In the genomic region with DNA sequence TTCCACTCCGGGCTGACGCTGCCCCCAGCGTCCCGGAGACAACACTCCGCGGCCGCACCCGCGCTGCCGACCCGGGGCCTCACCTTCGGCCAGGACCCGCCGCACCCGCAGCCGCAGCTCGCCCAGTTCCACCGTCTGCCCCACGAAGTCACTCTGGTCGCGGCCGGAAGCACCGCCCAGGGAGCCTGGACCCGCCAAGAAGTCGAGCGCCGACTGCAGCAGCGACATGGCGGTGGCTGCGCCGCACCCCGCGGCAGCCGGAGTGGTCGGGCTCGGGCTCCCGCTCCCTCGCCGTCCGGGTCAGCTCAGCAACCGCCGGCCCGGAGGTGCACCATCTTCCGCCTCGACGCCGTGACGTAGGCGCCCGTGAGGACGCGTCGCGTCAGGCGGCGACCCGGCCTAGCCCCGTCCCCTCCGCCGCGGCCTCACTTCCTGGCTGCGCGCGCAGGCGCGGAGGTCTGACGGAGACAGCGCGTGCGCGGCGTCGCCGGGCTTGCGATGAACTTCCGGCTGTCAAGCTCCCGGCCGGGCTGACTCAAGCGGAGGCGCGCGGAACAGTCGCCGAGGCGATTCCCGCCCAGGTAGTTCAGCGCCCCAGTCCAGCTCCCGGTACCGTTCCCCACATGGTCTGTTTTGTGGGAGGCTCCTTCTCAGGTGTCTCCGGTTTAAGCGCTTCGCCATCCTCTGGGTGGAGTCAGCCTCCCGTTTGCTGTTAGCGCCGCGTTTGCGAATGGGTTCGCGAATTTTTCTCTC, we compare ENCODE assay signal across 8 cellular contexts. TPM values are rescaled to one million over a fixed set of nuclear protein-coding genes. Genes with fewer than 3 reads are reported as not detected.
DNase-seq lines count a peak whose midpoint lies in the region; ATAC-seq and TF ChIP-seq lines count a peak whose summit lies in the region.

A gene (minus strand): TSS at position 357 of the 753 bp plus-strand sequence. CDS start 129 bp downstream, at position 228.
A gene with protein sequence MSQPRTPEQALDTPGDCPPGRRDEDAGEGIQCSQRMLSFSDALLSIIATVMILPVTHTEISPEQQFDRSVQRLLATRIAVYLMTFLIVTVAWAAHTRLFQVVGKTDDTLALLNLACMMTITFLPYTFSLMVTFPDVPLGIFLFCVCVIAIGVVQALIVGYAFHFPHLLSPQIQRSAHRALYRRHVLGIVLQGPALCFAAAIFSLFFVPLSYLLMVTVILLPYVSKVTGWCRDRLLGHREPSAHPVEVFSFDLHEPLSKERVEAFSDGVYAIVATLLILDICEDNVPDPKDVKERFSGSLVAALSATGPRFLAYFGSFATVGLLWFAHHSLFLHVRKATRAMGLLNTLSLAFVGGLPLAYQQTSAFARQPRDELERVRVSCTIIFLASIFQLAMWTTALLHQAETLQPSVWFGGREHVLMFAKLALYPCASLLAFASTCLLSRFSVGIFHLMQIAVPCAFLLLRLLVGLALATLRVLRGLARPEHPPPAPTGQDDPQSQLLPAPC (plus strand): TSS at position 501 of the 753 bp plus-strand sequence. CDS start 15,280 bp downstream, outside the sequence.

- no peaks in the 10 kb centered on the region for H3K27me3 ChIP-seq in fibroblast of lung (ENCODE audit: control insufficient read depth, insufficient read depth, low read length)
- H3K27me3 ChIP-seq in naive thymus-derived CD4-positive, alpha-beta T cell (ENCODE audit: control insufficient read depth in 2 of 2, insufficient read depth in 2 of 2, low read length in 2 of 2), result no peaks in the 10 kb centered on the region

- peaks cover 19% of the 10 kb centered on the region for H3K4me1 Mint-ChIP-seq in activated T-helper 17 cell treated with anti-CD3 and anti-CD28 coated beads, Interleukin-2, amount 50 U/mL, for 72 hours
- peaks cover 35 to 59% (median 48%) of the 10 kb centered on the region in 7 donors for H3K4me1 Mint-ChIP-seq in naive thymus-derived CD4-positive, alpha-beta T cell
- H3K4me1 Mint-ChIP-seq in stimulated activated memory B cell treated with anti-CD40 and anti-IgM and Interleukin-4, amounts not matched to agents 10 μg/mL and 1 μg/mL and 100 μg/mL, for 72 hours, result peaks cover 74% of the 10 kb centered on the region

- H3K36me3 Mint-ChIP-seq in activated T-helper 17 cell treated with anti-CD3 and anti-CD28 coated beads, Interleukin-2, amount 50 U/mL, for 72 hours (ENCODE audit: low read depth), result peaks cover 24% of the 10 kb centered on the region
- H3K36me3 Mint-ChIP-seq in naive thymus-derived CD4-positive, alpha-beta T cell, result peaks cover 0 to 4% (median 2%) of the 10 kb centered on the region in 5 donors
- H3K36me3 Mint-ChIP-seq in stimulated activated memory B cell treated with anti-CD40 and anti-IgM and Interleukin-4, amounts not matched to agents 10 μg/mL and 1 μg/mL and 100 μg/mL, for 72 hours, result no peaks in the 10 kb centered on the region

- H2AFZ ChIP-seq in fibroblast of lung (ENCODE audit: low read length), result peak within 1 kb of the TSS; percentile 96

- peak within 1 kb of the TSS; percentile 97 for H3K9ac ChIP-seq in fibroblast of lung (ENCODE audit: insufficient read depth, low read length)

- ATAC-seq in activated T-helper 17 cell treated with anti-CD3 and anti-CD28 coated beads, Interleukin-2, amount 50 U/mL, for 72 hours (replicated peaks), result peak; percentile 97
- peak; percentile 95 for ATAC-seq in naive thymus-derived CD4-positive, alpha-beta T cell
- peak; percentile 98 for ATAC-seq in stimulated activated memory B cell treated with anti-CD40 and anti-IgM and Interleukin-4, amounts not matched to agents 10 μg/mL and 1 μg/mL and 100 μg/mL, for 72 hours

- DNase-seq in EH (ENCODE audit: low read depth) (peak; percentile 95), H4 (ENCODE audit: low spot score) (peak; percentile 95), LNCaP clone FGC (ENCODE audit: low read depth) (peak; percentile 76), RWPE1 (ENCODE audit: low spot score) (peak; percentile 97), fibroblast of lung (ENCODE audit: low read depth in 2 of 2) (peak; percentile 90 to 94)
- peak; percentile 93 to 99 (median 98) for DNase-seq in naive thymus-derived CD4-positive, alpha-beta T cell

- H3K4me3 ChIP-seq in LNCaP clone FGC (ENCODE audit: low read depth, low read length), result peak within 1 kb of the TSS; percentile 98
- peak within 1 kb of the TSS; percentile 55 to 96 (median 84) for H3K4me3 ChIP-seq in fibroblast of lung (replicated peaks in 1 of 4; ENCODE audit: control extremely low read depth in 1 of 4, insufficient read depth in 1 of 4, low read depth in 3 of 4, low read length in 4 of 4)
- H3K4me3 ChIP-seq in naive thymus-derived CD4-positive, alpha-beta T cell (ENCODE audit: low read length), result peak within 1 kb of the TSS; percentile 83

- TF ChIP-seq CTCF in LNCaP clone FGC (IDR thresholded peaks at IDR 0.05; ENCODE audit: control insufficient read depth, extremely low read depth, insufficient read depth) (no peak), RWPE1 (conservative IDR thresholded peaks at IDR 0.05; ENCODE audit: low read depth) (no peak), fibroblast of lung (conservative IDR thresholded peaks at IDR 0.05 in 1 of 2, IDR thresholded peaks at IDR 0.05 in 1 of 2; ENCODE audit: low read depth in 1 of 2, low read length in 2 of 2) (no peak)

- H3K4me3 Mint-ChIP-seq in activated T-helper 17 cell treated with anti-CD3 and anti-CD28 coated beads, Interleukin-2, amount 50 U/mL, for 72 hours, result peak within 1 kb of the TSS; percentile 94
- H3K4me3 Mint-ChIP-seq in naive thymus-derived CD4-positive, alpha-beta T cell, result peak within 1 kb of the TSS; percentile 89 to 99 (median 95)
- H3K4me3 Mint-ChIP-seq in stimulated activated memory B cell treated with anti-CD40 and anti-IgM and Interleukin-4, amounts not matched to agents 10 μg/mL and 1 μg/mL and 100 μg/mL, for 72 hours, result peak within 1 kb of the TSS; percentile 83

- H3K27me3 Mint-ChIP-seq in activated T-helper 17 cell treated with anti-CD3 and anti-CD28 coated beads, Interleukin-2, amount 50 U/mL, for 72 hours, result no peaks in the 10 kb centered on the region
- no peaks in the 10 kb centered on the region for H3K27me3 Mint-ChIP-seq in naive thymus-derived CD4-positive, alpha-beta T cell
- no peaks in the 10 kb centered on the region for H3K27me3 Mint-ChIP-seq in stimulated activated memory B cell treated with anti-CD40 and anti-IgM and Interleukin-4, amounts not matched to agents 10 μg/mL and 1 μg/mL and 100 μg/mL, for 72 hours

- POLR2A ChIA-PET in RWPE1 (lab: Yijun Ruan, JAX; ENCODE audit: low non-redundant PET), result interaction anchor here (0.7 kb wide), 1 partner anchor 152 kb away, joined by 5 read pairs; no protein-coding TSS in a partner anchor
- POLR2A ChIA-PET in naive thymus-derived CD4-positive, alpha-beta T cell (lab: Charles Lee), result interaction anchor here (0.6 to 2.9 kb wide), 10 partner anchors 9 to 358 kb away, joined by 3 to 14 read pairs (median 4); a partner anchor contains a TSS

- peak within 1 kb of the TSS; percentile 80 for H3K4me2 ChIP-seq in fibroblast of lung (ENCODE audit: extremely low read depth, insufficient read depth, low read length)

- H3K36me3 ChIP-seq in fibroblast of lung (ENCODE audit: control insufficient read depth, insufficient read depth, low read length), result no peaks in the 10 kb centered on the region
- H3K36me3 ChIP-seq in naive thymus-derived CD4-positive, alpha-beta T cell (ENCODE audit: control insufficient read depth in 2 of 3, insufficient read depth in 3 of 3, low read length in 3 of 3), result peaks cover 0 to 7% (median 0%) of the 10 kb centered on the region in 3 experiments

- no peaks in the 10 kb centered on the region for H3K9me3 Mint-ChIP-seq in activated T-helper 17 cell treated with anti-CD3 and anti-CD28 coated beads, Interleukin-2, amount 50 U/mL, for 72 hours
- no peaks in the 10 kb centered on the region for H3K9me3 Mint-ChIP-seq in naive thymus-derived CD4-positive, alpha-beta T cell
- no peaks in the 10 kb centered on the region for H3K9me3 Mint-ChIP-seq in stimulated activated memory B cell treated with anti-CD40 and anti-IgM and Interleukin-4, amounts not matched to agents 10 μg/mL and 1 μg/mL and 100 μg/mL, for 72 hours

- no peaks in the 10 kb centered on the region for H3K9me3 ChIP-seq in fibroblast of lung (ENCODE audit: control insufficient read depth, insufficient read depth, low read depth, low read length)
- no peaks in the 10 kb centered on the region for H3K9me3 ChIP-seq in naive thymus-derived CD4-positive, alpha-beta T cell (ENCODE audit: control insufficient read depth in 2 of 3, low read length in 3 of 3)

- H4K20me1 ChIP-seq in fibroblast of lung (ENCODE audit: control insufficient read depth, extremely low read depth, insufficient read depth, low read length), result no peaks in the 10 kb centered on the region

- H3K79me2 ChIP-seq in fibroblast of lung (ENCODE audit: control insufficient read depth, insufficient read depth, low read length), result peaks cover 50% of the 10 kb centered on the region

- peaks cover 4% of the 10 kb centered on the region for H3K4me1 ChIP-seq in fibroblast of lung (ENCODE audit: control insufficient read depth, extremely low read depth, insufficient read depth, low read length)
- H3K4me1 ChIP-seq in naive thymus-derived CD4-positive, alpha-beta T cell (ENCODE audit: control insufficient read depth in 2 of 2, insufficient read depth in 2 of 2, low read length in 2 of 2), result peaks cover 24 to 35% of the 10 kb centered on the region in 2 donors

- H3K27ac ChIP-seq in RWPE1, result peak within 1 kb of the TSS; percentile 79
- peak within 1 kb of the TSS; percentile 98 for H3K27ac ChIP-seq in fibroblast of lung (ENCODE audit: insufficient read depth, low read length)
- peak within 1 kb of the TSS; percentile 99 for H3K27ac ChIP-seq in naive thymus-derived CD4-positive, alpha-beta T cell (ENCODE audit: low read depth, low read length)

- H3K27ac Mint-ChIP-seq in activated T-helper 17 cell treated with anti-CD3 and anti-CD28 coated beads, Interleukin-2, amount 50 U/mL, for 72 hours, result peak within 1 kb of the TSS; percentile 89
- peak within 1 kb of the TSS; percentile 92 to 97 (median 96) for H3K27ac Mint-ChIP-seq in naive thymus-derived CD4-positive, alpha-beta T cell
- H3K27ac Mint-ChIP-seq in stimulated activated memory B cell treated with anti-CD40 and anti-IgM and Interleukin-4, amounts not matched to agents 10 μg/mL and 1 μg/mL and 100 μg/mL, for 72 hours, result peak within 1 kb of the TSS; percentile 95

- intact Hi-C loops in naive thymus-derived CD4-positive, alpha-beta T cell (cut with micrococcal nuclease), result loop anchor here (1.0 to 10.0 kb wide), 20 partner anchors 15 to 1483 kb away; a partner anchor contains a TSS

- CTCF ChIA-PET in RWPE1 (lab: Yijun Ruan, JAX), result no interaction called here
- CTCF ChIA-PET in naive thymus-derived CD4-positive, alpha-beta T cell (lab: Charles Lee), result interaction anchor here (0.6 to 1.2 kb wide), 2 partner anchors 55 to 186 kb away, joined by 3 to 4 read pairs; a partner anchor contains a TSS

RNA-seq across cellular contexts. Expression of the first gene that starts in this region (rescaled TPM):
- 49.5 and 73.0 TPM in 2 replicates for total RNA-seq in H4 (2014; rRNA removed; shearing (Covaris generic))
- total RNA-seq in activated T-helper 17 cell treated with anti-CD3 and anti-CD28 coated beads, Interleukin-2, amount 50 U/mL, for 72 hours, result 100 to 1,000 TPM; 108 to 129 TPM
- 37.2 and 48.2 TPM in 2 replicates for total RNA-seq in fibroblast of lung
- polyA plus RNA-seq in fibroblast of lung, result 10.1 and 13.9 TPM in 2 replicates
- 29.8 and 41.7 TPM in 2 replicates for polyA plus RNA-seq in fibroblast of lung (2012)
- polyA minus RNA-seq in fibroblast of lung (ENCODE audit: low replicate concordance), result 19.9 and 26.7 TPM in 2 replicates
- total RNA-seq in naive thymus-derived CD4-positive, alpha-beta T cell, result 100 to 1,000 TPM; 167 to 206 (median 174) TPM
- polyA plus RNA-seq in naive thymus-derived CD4-positive, alpha-beta T cell, result 10 to 100 TPM; 34.0 to 96.2 TPM

RNA-seq across cellular contexts. Expression of the second gene that starts in this region (rescaled TPM):
- total RNA-seq in H4 (2014; rRNA removed; shearing (Covaris generic)), result 9.7 and 13.0 TPM in 2 replicates
- total RNA-seq in activated T-helper 17 cell treated with anti-CD3 and anti-CD28 coated beads, Interleukin-2, amount 50 U/mL, for 72 hours, result 1 to 10 TPM; 6.5 to 10.0 TPM
- total RNA-seq in fibroblast of lung, result 10.3 and 16.3 TPM in 2 replicates
- 23.9 and 29.2 TPM in 2 replicates for polyA plus RNA-seq in fibroblast of lung
- 21.8 and 28.7 TPM in 2 replicates for polyA plus RNA-seq in fibroblast of lung (2012)
- 47.0 and 77.0 TPM in 2 replicates for polyA minus RNA-seq in fibroblast of lung (ENCODE audit: low replicate concordance)
- 10 to 100 TPM; 28.9 to 69.9 (median 64.9) TPM for total RNA-seq in naive thymus-derived CD4-positive, alpha-beta T cell
- polyA plus RNA-seq in naive thymus-derived CD4-positive, alpha-beta T cell, result 10 to 100 TPM; 14.9 to 24.0 TPM

Comparison
In these comparisons a context has a peak if more than half of its experiments do, and no peak if none do; other contexts are left out.
1. Peak in every context shown above with its lines: DNase-seq, ATAC-seq, H3K4me3 ChIP-seq and H3K27ac ChIP-seq.